ENCODE assay signal across 19 cellular contexts in genomic region chr12:115485503-115485902, GRCh38.
"Had no signal": no experiment of that assay in that cellular context is flagged by ENCODE, and none has a peak within 500 bp of the region (broad histone marks: within the 10 kb centered on the region; RNA-seq: fewer than 3 reads in every experiment).

No MANE protein-coding gene starts in this region.

- H3K4me1 ChIP-seq: heart right ventricle, tibial artery had no signal

- H3K4me3 Mint-ChIP-seq: activated CD4-positive, alpha-beta memory T cell treated with anti-CD3 and anti-CD28 coated beads for 36 hours; activated naive CD8-positive, alpha-beta T cell; activated T-helper 1 cell treated with anti-CD3 and anti-CD28 coated beads, Interleukin-12 subunit alpha, Interleukin-12 subunit beta, Interleukin-2, Interleukin-4 antibody, amounts not matched to agents 30 ng/mL and 10 ng/mL and 1 ng/mL, durations not matched to agents 14 hours and 24 hours and 36 hours; natural killer cell treated with Interleukin-12 subunit alpha and Interleukin-12 subunit beta and Interleukin-15 and Interleukin-18, amount 100 ng/mL, for 72 hours; WTC11 had no signal

- H3K27ac ChIP-seq: heart right ventricle, tibial artery had no signal

- H3K27ac Mint-ChIP-seq: activated CD4-positive, alpha-beta memory T cell treated with anti-CD3 and anti-CD28 coated beads for 36 hours; activated naive CD8-positive, alpha-beta T cell; activated T-helper 1 cell treated with anti-CD3 and anti-CD28 coated beads, Interleukin-12 subunit alpha, Interleukin-12 subunit beta, Interleukin-2, Interleukin-4 antibody, amounts not matched to agents 30 ng/mL and 10 ng/mL and 1 ng/mL, durations not matched to agents 14 hours and 24 hours and 36 hours; natural killer cell treated with Interleukin-12 subunit alpha and Interleukin-12 subunit beta and Interleukin-15 and Interleukin-18, amount 100 ng/mL, for 72 hours; WTC11 had no signal

- H3K4me3 ChIP-seq: heart right ventricle, tibial artery had no signal

- ATAC-seq: esophagus mucosa; heart right ventricle; natural killer cell treated with Interleukin-12 subunit alpha and Interleukin-12 subunit beta and Interleukin-15 and Interleukin-18, amount 100 ng/mL, for 72 hours; stimulated activated naive CD8-positive, alpha-beta T cell treated with anti-CD3 and anti-CD28 coated beads, Interleukin-15, Interleukin-2, amounts not matched to agents 100 U/mL and 50 U/mL, for 24 hours; WTC11 had no signal

- H3K27me3 Mint-ChIP-seq: activated CD4-positive, alpha-beta memory T cell treated with anti-CD3 and anti-CD28 coated beads for 36 hours; activated naive CD8-positive, alpha-beta T cell had no signal

- H3K9me3 ChIP-seq: tibial artery had no signal

- H3K36me3 Mint-ChIP-seq: activated CD4-positive, alpha-beta memory T cell treated with anti-CD3 and anti-CD28 coated beads for 36 hours; activated naive CD8-positive, alpha-beta T cell; natural killer cell treated with Interleukin-12 subunit alpha and Interleukin-12 subunit beta and Interleukin-15 and Interleukin-18, amount 100 ng/mL, for 72 hours had no signal

- H3K36me3 ChIP-seq: heart right ventricle, tibial artery had no signal

- FAIRE-seq: bronchial epithelial cell, urothelium cell line had no signal

- H3K4me1 Mint-ChIP-seq: WTC11 had no signal

- DNase-seq: activated CD4-positive, alpha-beta memory T cell treated with anti-CD3 and anti-CD28 coated beads for 36 hours; activated CD4-positive, alpha-beta T cell treated with anti-CD3 and anti-CD28 coated beads for 4 hours; activated gamma-delta T cell treated with Interleukin-2 at 50 U/mL for 16 hours; activated T-cell treated with anti-CD3 and anti-CD28 coated beads for 4 hours; cerebellar nuclear complex; cortex of kidney; effector CD4-positive, alpha-beta T cell; heart right ventricle; stimulated activated naive CD8-positive, alpha-beta T cell treated with anti-CD3 and anti-CD28 coated beads, Interleukin-15, Interleukin-2, amounts not matched to agents 100 U/mL and 50 U/mL, for 24 hours; substantia nigra; T-helper 2 cell; tibial artery had no signal
